In the genomic region with DNA sequence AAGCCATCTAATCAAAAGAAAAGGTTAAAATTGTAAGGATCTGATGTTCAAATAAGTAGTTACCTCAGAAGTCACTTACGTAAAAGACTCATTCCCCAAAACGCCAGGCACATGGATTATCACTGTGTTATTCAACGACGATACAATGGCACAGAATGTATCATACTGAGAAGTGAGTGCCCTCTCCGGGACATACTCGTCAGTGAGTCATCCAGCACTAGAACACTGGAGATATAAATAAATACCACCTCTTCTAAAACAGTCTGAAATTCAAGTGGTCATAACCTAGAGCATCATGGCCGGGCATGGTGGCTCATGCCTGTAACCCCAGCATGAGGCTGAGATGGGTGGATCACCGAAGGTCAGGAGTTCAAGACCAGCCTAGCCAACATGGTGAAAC, we compare ENCODE assay signal across 10 cellular contexts. TPM values are rescaled to one million over a fixed set of nuclear protein-coding genes. Genes with fewer than 3 reads are reported as not detected.
DNase-seq lines count a peak whose midpoint lies in the region; ATAC-seq, FAIRE-seq and TF ChIP-seq lines count a peak whose summit lies in the region.
"Had no signal": no experiment of that assay in that cellular context is flagged by ENCODE, and none has a peak within 500 bp of the region (broad histone marks: within the 10 kb centered on the region; RNA-seq: fewer than 3 reads in every experiment).

No MANE protein-coding gene starts in this region.

- TF ChIP-seq CTCF in fibroblast of the aortic adventitia (IDR thresholded peaks at IDR 0.05; ENCODE audit: insufficient read depth, low read length), result no peak

- peaks cover 38% of the 10 kb centered on the region for H3K4me1 ChIP-seq in skeletal muscle satellite cell (ENCODE audit: control insufficient read depth, insufficient read depth, low read length)

- H3K36me3 ChIP-seq in skeletal muscle satellite cell (ENCODE audit: insufficient read depth, low read length), result no peaks in the 10 kb centered on the region

- peak overlapping the region; percentile 70 for H3K4me2 ChIP-seq in skeletal muscle satellite cell (ENCODE audit: low read length)

- H3K4me3 ChIP-seq in fibroblast of the aortic adventitia (ENCODE audit: low read depth, low read length), result no peak overlapping the region
- H3K4me3 ChIP-seq in skeletal muscle satellite cell (ENCODE audit: low read length), result peak overlapping the region; percentile 35

- H3K9me3 ChIP-seq in skeletal muscle satellite cell (replicated peaks; ENCODE audit: low read length), result no peaks in the 10 kb centered on the region

- H3K27me3 ChIP-seq in skeletal muscle satellite cell (ENCODE audit: control insufficient read depth, insufficient read depth, low read length), result no peaks in the 10 kb centered on the region

- DNase-seq in GM12891 (ENCODE audit: insufficient read length, low spot score), result no peak
- DNase-seq in fibroblast of the aortic adventitia (ENCODE audit: low read depth), result peak; percentile 75
- DNase-seq in NCI-H1694 (lab: John Stamatoyannopoulos, UW), result no peak
- no peak for DNase-seq in SW480 (ENCODE audit: low spot score)
- DNase-seq: NCI-H446 treated with DMSO at 0.1 percent for 48 hours had no signal

- FAIRE-seq in GM12891 (lab: Jason Lieb, UNC), result peak; percentile 35

- ATAC-seq in SK-N-SH treated with all-trans-retinoic acid at 6 μM for 48 hours (peak; percentile 80), GM19397 (IDR thresholded peaks at IDR 0.05; ENCODE audit: unreplicated experiment) (no peak), HG02938 (IDR thresholded peaks at IDR 0.05; ENCODE audit: unreplicated experiment) (no peak)

- no peak for TF ChIP-seq POLR2A in GM12891 (IDR thresholded peaks at IDR 0.05; ENCODE audit: low read depth, low read length)

- H3K9ac ChIP-seq in skeletal muscle satellite cell (ENCODE audit: low read depth, low read length), result peak overlapping the region; percentile 57

TF ChIP-seq in GM12891, 5 proteins besides CTCF, POLR2A, EP300 and RAD21:
- TF ChIP-seq POU2F2 (IDR thresholded peaks at IDR 0.05; ENCODE audit: low read depth, low read length), result no peak

TF ChIP-seq in SK-N-SH treated with all-trans-retinoic acid at 6 μM for 48 hours, 23 proteins besides CTCF, POLR2A, EP300 and RAD21:
- TF ChIP-seq SNAI2 (CRISPR knock-in tag; IDR thresholded peaks at IDR 0.05) (no peak), ARNTL (CRISPR knock-in tag; IDR thresholded peaks at IDR 0.05; ENCODE audit: borderline replicate concordance, low read depth) (no peak), ZFP30 (CRISPR knock-in tag; IDR thresholded peaks at IDR 0.05) (no peak), ZNF565 (CRISPR knock-in tag; conservative IDR thresholded peaks at IDR 0.05; ENCODE audit: low read depth) (no peak), OSR1 (CRISPR knock-in tag; IDR thresholded peaks at IDR 0.05) (no peak), RARB (CRISPR knock-in tag; IDR thresholded peaks at IDR 0.05) (no peak), ZC3H10 (CRISPR knock-in tag; IDR thresholded peaks at IDR 0.05) (no peak), ZFP3 (CRISPR knock-in tag; IDR thresholded peaks at IDR 0.05) (no peak), BACH2 (CRISPR knock-in tag; IDR thresholded peaks at IDR 0.05; ENCODE audit: borderline replicate concordance) (no peak), TCF4 (CRISPR knock-in tag; IDR thresholded peaks at IDR 0.05; ENCODE audit: borderline replicate concordance) (no peak), ZNF8 (CRISPR knock-in tag; IDR thresholded peaks at IDR 0.05) (no peak), CSDC2 (CRISPR knock-in tag; IDR thresholded peaks at IDR 0.05) (no peak), TOX (CRISPR knock-in tag; IDR thresholded peaks at IDR 0.05; ENCODE audit: borderline replicate concordance) (no peak), GLIS3 (CRISPR knock-in tag; IDR thresholded peaks at IDR 0.05) (no peak)
- TF ChIP-seq, protein P1, sequence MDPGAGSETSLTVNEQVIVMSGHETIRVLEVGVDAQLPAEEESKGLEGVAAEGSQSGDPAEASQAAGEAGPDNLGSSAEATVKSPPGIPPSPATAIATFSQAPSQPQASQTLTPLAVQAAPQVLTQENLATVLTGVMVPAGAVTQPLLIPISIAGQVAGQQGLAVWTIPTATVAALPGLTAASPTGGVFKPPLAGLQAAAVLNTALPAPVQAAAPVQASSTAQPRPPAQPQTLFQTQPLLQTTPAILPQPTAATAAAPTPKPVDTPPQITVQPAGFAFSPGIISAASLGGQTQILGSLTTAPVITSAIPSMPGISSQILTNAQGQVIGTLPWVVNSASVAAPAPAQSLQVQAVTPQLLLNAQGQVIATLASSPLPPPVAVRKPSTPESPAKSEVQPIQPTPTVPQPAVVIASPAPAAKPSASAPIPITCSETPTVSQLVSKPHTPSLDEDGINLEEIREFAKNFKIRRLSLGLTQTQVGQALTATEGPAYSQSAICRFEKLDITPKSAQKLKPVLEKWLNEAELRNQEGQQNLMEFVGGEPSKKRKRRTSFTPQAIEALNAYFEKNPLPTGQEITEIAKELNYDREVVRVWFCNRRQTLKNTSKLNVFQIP (CRISPR knock-in tag; IDR thresholded peaks at IDR 0.05; ENCODE audit: borderline replicate concordance, low read depth), result no peak
- TF ChIP-seq, protein P2, sequence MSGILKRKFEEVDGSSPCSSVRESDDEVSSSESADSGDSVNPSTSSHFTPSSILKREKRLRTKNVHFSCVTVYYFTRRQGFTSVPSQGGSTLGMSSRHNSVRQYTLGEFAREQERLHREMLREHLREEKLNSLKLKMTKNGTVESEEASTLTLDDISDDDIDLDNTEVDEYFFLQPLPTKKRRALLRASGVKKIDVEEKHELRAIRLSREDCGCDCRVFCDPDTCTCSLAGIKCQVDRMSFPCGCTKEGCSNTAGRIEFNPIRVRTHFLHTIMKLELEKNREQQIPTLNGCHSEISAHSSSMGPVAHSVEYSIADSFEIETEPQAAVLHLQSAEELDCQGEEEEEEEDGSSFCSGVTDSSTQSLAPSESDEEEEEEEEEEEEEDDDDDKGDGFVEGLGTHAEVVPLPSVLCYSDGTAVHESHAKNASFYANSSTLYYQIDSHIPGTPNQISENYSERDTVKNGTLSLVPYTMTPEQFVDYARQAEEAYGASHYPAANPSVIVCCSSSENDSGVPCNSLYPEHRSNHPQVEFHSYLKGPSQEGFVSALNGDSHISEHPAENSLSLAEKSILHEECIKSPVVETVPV (CRISPR knock-in tag; IDR thresholded peaks at IDR 0.05), result no peak
- TF ChIP-seq, protein P3, sequence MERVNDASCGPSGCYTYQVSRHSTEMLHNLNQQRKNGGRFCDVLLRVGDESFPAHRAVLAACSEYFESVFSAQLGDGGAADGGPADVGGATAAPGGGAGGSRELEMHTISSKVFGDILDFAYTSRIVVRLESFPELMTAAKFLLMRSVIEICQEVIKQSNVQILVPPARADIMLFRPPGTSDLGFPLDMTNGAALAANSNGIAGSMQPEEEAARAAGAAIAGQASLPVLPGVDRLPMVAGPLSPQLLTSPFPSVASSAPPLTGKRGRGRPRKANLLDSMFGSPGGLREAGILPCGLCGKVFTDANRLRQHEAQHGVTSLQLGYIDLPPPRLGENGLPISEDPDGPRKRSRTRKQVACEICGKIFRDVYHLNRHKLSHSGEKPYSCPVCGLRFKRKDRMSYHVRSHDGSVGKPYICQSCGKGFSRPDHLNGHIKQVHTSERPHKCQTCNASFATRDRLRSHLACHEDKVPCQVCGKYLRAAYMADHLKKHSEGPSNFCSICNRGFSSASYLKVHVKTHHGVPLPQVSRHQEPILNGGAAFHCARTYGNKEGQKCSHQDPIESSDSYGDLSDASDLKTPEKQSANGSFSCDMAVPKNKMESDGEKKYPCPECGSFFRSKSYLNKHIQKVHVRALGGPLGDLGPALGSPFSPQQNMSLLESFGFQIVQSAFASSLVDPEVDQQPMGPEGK (CRISPR knock-in tag; IDR thresholded peaks at IDR 0.05; ENCODE audit: borderline replicate concordance), result no peak
- TF ChIP-seq, protein P4, sequence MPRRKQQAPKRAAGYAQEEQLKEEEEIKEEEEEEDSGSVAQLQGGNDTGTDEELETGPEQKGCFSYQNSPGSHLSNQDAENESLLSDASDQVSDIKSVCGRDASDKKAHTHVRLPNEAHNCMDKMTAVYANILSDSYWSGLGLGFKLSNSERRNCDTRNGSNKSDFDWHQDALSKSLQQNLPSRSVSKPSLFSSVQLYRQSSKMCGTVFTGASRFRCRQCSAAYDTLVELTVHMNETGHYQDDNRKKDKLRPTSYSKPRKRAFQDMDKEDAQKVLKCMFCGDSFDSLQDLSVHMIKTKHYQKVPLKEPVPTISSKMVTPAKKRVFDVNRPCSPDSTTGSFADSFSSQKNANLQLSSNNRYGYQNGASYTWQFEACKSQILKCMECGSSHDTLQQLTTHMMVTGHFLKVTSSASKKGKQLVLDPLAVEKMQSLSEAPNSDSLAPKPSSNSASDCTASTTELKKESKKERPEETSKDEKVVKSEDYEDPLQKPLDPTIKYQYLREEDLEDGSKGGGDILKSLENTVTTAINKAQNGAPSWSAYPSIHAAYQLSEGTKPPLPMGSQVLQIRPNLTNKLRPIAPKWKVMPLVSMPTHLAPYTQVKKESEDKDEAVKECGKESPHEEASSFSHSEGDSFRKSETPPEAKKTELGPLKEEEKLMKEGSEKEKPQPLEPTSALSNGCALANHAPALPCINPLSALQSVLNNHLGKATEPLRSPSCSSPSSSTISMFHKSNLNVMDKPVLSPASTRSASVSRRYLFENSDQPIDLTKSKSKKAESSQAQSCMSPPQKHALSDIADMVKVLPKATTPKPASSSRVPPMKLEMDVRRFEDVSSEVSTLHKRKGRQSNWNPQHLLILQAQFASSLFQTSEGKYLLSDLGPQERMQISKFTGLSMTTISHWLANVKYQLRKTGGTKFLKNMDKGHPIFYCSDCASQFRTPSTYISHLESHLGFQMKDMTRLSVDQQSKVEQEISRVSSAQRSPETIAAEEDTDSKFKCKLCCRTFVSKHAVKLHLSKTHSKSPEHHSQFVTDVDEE (CRISPR knock-in tag; IDR thresholded peaks at IDR 0.05), result no peak

RNA-seq across cellular contexts. Expression of a gene that starts 24.9 kb away (rescaled TPM):
- polyA plus RNA-seq in GM12891 (2012; ENCODE audit: low read depth, missing spikeins), result 0.83 TPM
- total RNA-seq in fibroblast of the aortic adventitia (ENCODE audit: low replicate concordance), result 5.2 and 9.0 TPM in 2 replicates
- 9.2 and 9.6 TPM in 2 replicates for total RNA-seq in skeletal muscle satellite cell (2012; rRNA removed)

RNA-seq across cellular contexts. Expression of a gene that starts 58.2 kb away (rescaled TPM):
- not detected for polyA plus RNA-seq in GM12891 (2012; ENCODE audit: low read depth, missing spikeins)
- not detected in 2 replicates for total RNA-seq in fibroblast of the aortic adventitia (ENCODE audit: low replicate concordance)
- total RNA-seq in skeletal muscle satellite cell (2012; rRNA removed), result not detected in 2 replicates
- total RNA-seq: posterior vena cava had no signal
